ENCODE assay signal across 11 cellular contexts in genomic region chr14:95260537-95261440, GRCh38. TPM values are rescaled to one million over a fixed set of nuclear protein-coding genes. Genes with fewer than 3 reads are reported as not detected.
DNase-seq lines count a peak whose midpoint lies in the region; TF ChIP-seq lines count a peak whose summit lies in the region.
"Had no signal": no experiment of that assay in that cellular context is flagged by ENCODE, and none has a peak within 500 bp of the region (broad histone marks: within the 10 kb centered on the region; RNA-seq: fewer than 3 reads in every experiment).

No MANE protein-coding gene starts in this region.

- in situ Hi-C loops in GM13977 (cut with MboI; ENCODE audit: low pct_unique_long_range_greater_than_20kb, low sequenced_read_pairs, unreplicated experiment) = no loop called here

- no peaks in the 10 kb centered on the region for H3K9me3 ChIP-seq in breast epithelium

- H3K4me1 Mint-ChIP-seq in HFFc6 (ENCODE audit: low read depth) = peaks cover 7% of the 10 kb centered on the region

- H3K27me3 Mint-ChIP-seq in HFFc6 (ENCODE audit: insufficient read depth) = 0 out of 2 replicates have a peak, but pooled peaks cover 1% of the 10 kb centered on the region

- no peak overlapping the region for H3K4me3 Mint-ChIP-seq in HFFc6

- H3K36me3 Mint-ChIP-seq in HFFc6 (ENCODE audit: low read depth) = no peaks in the 10 kb centered on the region

- no peaks in the 10 kb centered on the region for H3K27me3 ChIP-seq in breast epithelium

- peaks cover 16% of the 10 kb centered on the region; the same call in 1 of the 2 replicates for H3K9me3 Mint-ChIP-seq in HFFc6

- DNase-seq in GM13977 (ENCODE audit: low spot score) (peak; percentile 60), LHCN-M2 (ENCODE audit: low read depth) (peak; percentile 84), breast epithelium (ENCODE audit: low spot score in 2 of 2) (peak in 1 of 2 donors; percentile 12), renal cortical epithelial cell (ENCODE audit: low read depth) (peak; percentile 76), NCI-H1092 (lab: John Stamatoyannopoulos, UW) (no peak), NCI-H1930 (lab: John Stamatoyannopoulos, UW) (no peak), HFFc6 (no peak), HUDEP-2 (lab: John Stamatoyannopoulos, UW; ENCODE audit: unreplicated experiment in 76 of 76) (no peak)
- DNase-seq: central memory CD4-positive, alpha-beta T cell; GF-D8; GOT3 had no signal

- H3K27ac Mint-ChIP-seq in HFFc6 = no peak overlapping the region

- TF ChIP-seq CTCF in GM13977 (IDR thresholded peaks at IDR 0.05; ENCODE audit: extremely low read depth, insufficient read depth, missing control alignments) = no peak
- no peak for TF ChIP-seq CTCF in breast epithelium (IDR thresholded peaks at IDR 0.05)
- no peak for TF ChIP-seq CTCF in HFFc6 (IDR thresholded peaks at IDR 0.05)

- intact Hi-C loops in breast epithelium (cut with DNase I; ENCODE audit: low total_unique reads) = no loop called here

- peak overlapping the region; percentile 29 to 96 for H3K27ac ChIP-seq in breast epithelium

- H3K36me3 ChIP-seq in breast epithelium = no peaks in the 10 kb centered on the region

- TF ChIP-seq POLR2A in breast epithelium (IDR thresholded peaks at IDR 0.05) = no peak

- H3K4me3 ChIP-seq in breast epithelium = no peak overlapping the region

- peaks cover 0 to 11% of the 10 kb centered on the region in 2 donors for H3K4me1 ChIP-seq in breast epithelium

RNA-seq across cellular contexts. Expression of gene CLMN, which starts 58.9 kb away (rescaled TPM):
- total RNA-seq in LHCN-M2 (2014; rRNA removed) (3.1 and 3.6 TPM in 2 replicates), breast epithelium (10 to 100 TPM; 23.7 to 73.6 (median 48.5) TPM), renal cortical epithelial cell (19.6 and 30.3 TPM in 2 replicates)
- 2.6 TPM for polyA plus RNA-seq in LHCN-M2 (2012)
- total RNA-seq in HFFc6 (2021; fragmentation: NEBNext Ultra II Directional; extraction: Animal tissue kit (Norgen Biotek cat#: 25700)) = under 1 TPM in 1 of 6 experiments, not detected in 5; 0.02 TPM

Comparison
In these comparisons a context has a peak if more than half of its experiments do, and no peak if none do; other contexts are left out.
1. DNase-seq: peak in GM13977 (single experiment), LHCN-M2 (single experiment) and renal cortical epithelial cell (single experiment); none in NCI-H1092 (single experiment), NCI-H1930 (0 of 2), HFFc6 (single experiment) and HUDEP-2 (0 of 76).